Comparison of ENCODE assay signal across 8 cellular contexts in genomic region chr6:134111062-134111677, GRCh38. TPM values are rescaled to one million over a fixed set of nuclear protein-coding genes. Genes with fewer than 3 reads are reported as not detected.
DNase-seq lines count a peak whose midpoint lies in the region; ATAC-seq and TF ChIP-seq lines count a peak whose summit lies in the region.

No MANE protein-coding gene starts in this region.

- H3K27ac Mint-ChIP-seq in activated naive CD8-positive, alpha-beta T cell treated with anti-CD3 and anti-CD28 coated beads for 36 hours, result no peak overlapping the region

- H3K36me3 ChIP-seq in NT2/D1 (ENCODE audit: insufficient read depth, insufficient read length, low read length) (no peaks in the 10 kb centered on the region), hepatocyte (replicated peaks; ENCODE audit: insufficient read depth, low read depth) (no peaks in the 10 kb centered on the region)

- H3K9me3 ChIP-seq in NT2/D1 (ENCODE audit: insufficient read depth, low read length) (no peaks in the 10 kb centered on the region), hepatocyte (ENCODE audit: low read depth) (no peaks in the 10 kb centered on the region)

- no peak overlapping the region for H3K4me2 ChIP-seq in hepatocyte

- CTCF ChIA-PET in GM10248 (lab: Yijun Ruan, JAX), result interaction anchor here (0.6 to 8.1 kb wide), 25 partner anchors 9 to 835 kb away, joined by 3 to 78 read pairs (median 6); no protein-coding TSS in a partner anchor

- H3K27ac ChIP-seq in hepatocyte, result no peak overlapping the region

- ATAC-seq in HG03139 (IDR thresholded peaks at IDR 0.05; ENCODE audit: unreplicated experiment), result peak; percentile 68

- no peaks in the 10 kb centered on the region for H3K9me2 ChIP-seq in hepatocyte (replicated peaks; ENCODE audit: insufficient read depth)

- 52% methylated on average over 4 of the region's 4 CpGs for WGBS in hepatocyte (ENCODE audit: low lambda C conversion rate, missing lambda C conversion rate)

- H3K4me3 Mint-ChIP-seq in activated naive CD8-positive, alpha-beta T cell treated with anti-CD3 and anti-CD28 coated beads for 36 hours, result no peak overlapping the region

- H3K79me2 ChIP-seq in hepatocyte, result no peaks in the 10 kb centered on the region

- DNase-seq in AG08395 (ENCODE audit: low spot score) (peak; percentile 74), GM10248 (ENCODE audit: extremely low spot score) (peak; percentile 74), NT2/D1 (ENCODE audit: low read depth, low spot score) (peak; percentile 44), hepatocyte (ENCODE audit: low spot score) (peak; percentile 72), DMS114 treated with DMSO at 0.1 percent for 48 hours (lab: John Stamatoyannopoulos, UW; ENCODE audit: unreplicated experiment) (no peak)
- peak; percentile 15 for DNase-seq in activated naive CD8-positive, alpha-beta T cell treated with anti-CD3 and anti-CD28 coated beads for 36 hours
- peak; percentile 15 to 45 for DNase-seq in stimulated activated CD4-positive, alpha-beta T cell treated with anti-CD3 and anti-CD28 coated beads, Interleukin-2, amount 100 ng/mL, for 48 hours

- H2AFZ ChIP-seq in hepatocyte, result no peak overlapping the region

- H3K27me3 ChIP-seq in NT2/D1 (ENCODE audit: insufficient read depth, insufficient read length) (no peaks in the 10 kb centered on the region), hepatocyte (no peaks in the 10 kb centered on the region)

- H3K9me3 Mint-ChIP-seq in activated naive CD8-positive, alpha-beta T cell treated with anti-CD3 and anti-CD28 coated beads for 36 hours, result peaks cover 1% of the 10 kb centered on the region

- H3K4me3 ChIP-seq in NT2/D1 (ENCODE audit: insufficient read length, low read depth), result no peak overlapping the region
- H3K4me3 ChIP-seq in hepatocyte, result no peak overlapping the region

- H3K36me3 Mint-ChIP-seq in activated naive CD8-positive, alpha-beta T cell treated with anti-CD3 and anti-CD28 coated beads for 36 hours, result no peaks in the 10 kb centered on the region

- peaks cover 29% of the 10 kb centered on the region for H3K27me3 Mint-ChIP-seq in activated naive CD8-positive, alpha-beta T cell treated with anti-CD3 and anti-CD28 coated beads for 36 hours

- H4K20me1 ChIP-seq in hepatocyte (ENCODE audit: insufficient read depth, poor library complexity, severe bottlenecking), result no peaks in the 10 kb centered on the region

- peaks cover 4% of the 10 kb centered on the region for H3K4me1 Mint-ChIP-seq in activated naive CD8-positive, alpha-beta T cell treated with anti-CD3 and anti-CD28 coated beads for 36 hours

- H3K9ac ChIP-seq in NT2/D1 (ENCODE audit: insufficient read length, low read depth), result no peak overlapping the region

- TF ChIP-seq CTCF in GM10248 (IDR thresholded peaks at IDR 0.05; ENCODE audit: control extremely low read depth, extremely low read depth, low read depth, missing control alignments) (peak; percentile 89), hepatocyte (IDR thresholded peaks at IDR 0.05; ENCODE audit: poor library complexity) (peak; percentile 64)

- POLR2A ChIA-PET in GM10248 (lab: Yijun Ruan, JAX), result no interaction called here

- H3K4me1 ChIP-seq in NT2/D1 (ENCODE audit: insufficient read depth, insufficient read length) (no peaks in the 10 kb centered on the region), hepatocyte (ENCODE audit: insufficient read depth) (no peaks in the 10 kb centered on the region)

RNA-seq across cellular contexts. Expression of gene SLC2A12, which starts 58.7 kb away (rescaled TPM):
- under 1 TPM; 0.14 to 0.16 TPM for total RNA-seq in activated naive CD8-positive, alpha-beta T cell treated with anti-CD3 and anti-CD28 coated beads for 36 hours
- total RNA-seq in hepatocyte, result 2.5 and 2.9 TPM in 2 replicates
- polyA plus RNA-seq in hepatocyte, result 0.86 and 1.1 TPM in 2 replicates
